ENCODE assay signal across 9 cellular contexts in genomic region chr11:60363542-60364525, GRCh38. TPM values are rescaled to one million over a fixed set of nuclear protein-coding genes. Genes with fewer than 3 reads are reported as not detected.
DNase-seq lines count a peak whose midpoint lies in the region; ATAC-seq and TF ChIP-seq lines count a peak whose summit lies in the region.
"Had no signal": no experiment of that assay in that cellular context is flagged by ENCODE, and none has a peak within 500 bp of the region (broad histone marks: within the 10 kb centered on the region; RNA-seq: fewer than 3 reads in every experiment).

No MANE protein-coding gene starts in this region.

- H3K9me2 ChIP-seq in Karpas-422 (replicated peaks; ENCODE audit: insufficient read depth, low read length): no peaks in the 10 kb centered on the region

- DNase-seq in DMS153 treated with DMSO at 0.1 percent for 48 hours (lab: John Stamatoyannopoulos, UW; ENCODE audit: unreplicated experiment) (peak; percentile 82), Karpas-422 (peak; percentile 95), RPMI8226 (peak; percentile 70), foreskin keratinocyte (peak; percentile 3 to 39), occipital lobe (lab: John Stamatoyannopoulos, UW) (peak; percentile 8), transverse colon (peak; percentile 76)

- intact Hi-C loops in transverse colon (cut with DNase I; ENCODE audit: low total_unique reads): no loop called here

- H3K4me3 ChIP-seq in Karpas-422 (ENCODE audit: low read length): no peak overlapping the region; the same call in 1 of the 2 replicates
- H3K4me3 ChIP-seq in transverse colon: no peak overlapping the region

- ATAC-seq in GM21717 (IDR thresholded peaks at IDR 0.05; ENCODE audit: unreplicated experiment): peak; percentile 42
- peak; percentile 48 for ATAC-seq in activated T-helper 17 cell treated with anti-CD3 and anti-CD28 coated beads, Interleukin-2, amount 50 U/mL, for 72 hours (replicated peaks)
- peak; percentile 68 for ATAC-seq in foreskin keratinocyte

- H3K36me3 Mint-ChIP-seq in activated T-helper 17 cell treated with anti-CD3 and anti-CD28 coated beads, Interleukin-2, amount 50 U/mL, for 72 hours (ENCODE audit: low read depth): no peaks in the 10 kb centered on the region

- no peak overlapping the region; the same call in 1 of the 2 replicates for H2AFZ ChIP-seq in Karpas-422 (ENCODE audit: low read length)

- H4K20me1 ChIP-seq in Karpas-422 (ENCODE audit: insufficient read depth, low read depth, low read length): no peaks in the 10 kb centered on the region

- WGBS in transverse colon (ENCODE audit: low coverage in 1 of 2), 2 donors: 26 to 45% methylated on average over 3 to 7 of the region's 7 CpGs

- no peak overlapping the region for H3K27ac Mint-ChIP-seq in activated T-helper 17 cell treated with anti-CD3 and anti-CD28 coated beads, Interleukin-2, amount 50 U/mL, for 72 hours

- in situ Hi-C loops in transverse colon (cut with MboI; ENCODE audit: low pct_ligation_motif_present in 1 of 4, low pct_unique_long_range_greater_than_20kb in 1 of 4, low sequenced_read_pairs in 3 of 4): loop anchor here (10.0 to 25.0 kb wide), 3 partner anchors 121 to 273 kb away; no protein-coding TSS in a partner anchor

- H3K27me3 ChIP-seq in Karpas-422 (ENCODE audit: low read length) (no peaks in the 10 kb centered on the region), foreskin keratinocyte (no peaks in the 10 kb centered on the region), transverse colon (no peaks in the 10 kb centered on the region)

- peak overlapping the region; percentile 45 for H3K4me2 ChIP-seq in Karpas-422 (ENCODE audit: low read depth, low read length, poor library complexity, severe bottlenecking)

- TF ChIP-seq CTCF in foreskin keratinocyte (conservative IDR thresholded peaks at IDR 0.05): peak; percentile 63
- peak; percentile 64 to 80 (median 72) for TF ChIP-seq CTCF in transverse colon (IDR thresholded peaks at IDR 0.05)

- H3K9me3 Mint-ChIP-seq in activated T-helper 17 cell treated with anti-CD3 and anti-CD28 coated beads, Interleukin-2, amount 50 U/mL, for 72 hours: no peaks in the 10 kb centered on the region

- H3K4me3 Mint-ChIP-seq in activated T-helper 17 cell treated with anti-CD3 and anti-CD28 coated beads, Interleukin-2, amount 50 U/mL, for 72 hours: no peak overlapping the region

- H3K27ac ChIP-seq in Karpas-422 (ENCODE audit: low read length) (peak overlapping the region; percentile 17; the same call in 1 of the 2 replicates), foreskin keratinocyte (no peak overlapping the region), transverse colon (peak overlapping the region in 1 of 4 donors; percentile 22)

- peaks cover 48% of the 10 kb centered on the region for H3K4me1 ChIP-seq in Karpas-422 (ENCODE audit: low read length)
- no peaks in the 10 kb centered on the region for H3K4me1 ChIP-seq in foreskin keratinocyte
- no peaks in the 10 kb centered on the region for H3K4me1 ChIP-seq in transverse colon

- H3K4me1 Mint-ChIP-seq in activated T-helper 17 cell treated with anti-CD3 and anti-CD28 coated beads, Interleukin-2, amount 50 U/mL, for 72 hours: no peaks in the 10 kb centered on the region

- no peak for TF ChIP-seq EP300 in transverse colon (IDR thresholded peaks at IDR 0.05; ENCODE audit: low read depth)

- peak overlapping the region; percentile 27 for H3K9ac ChIP-seq in Karpas-422 (ENCODE audit: low read length)

- TF ChIP-seq POLR2A in transverse colon (IDR thresholded peaks at IDR 0.05): no peak

- no peaks in the 10 kb centered on the region; the same call in 1 of the 2 replicates for H3K36me3 ChIP-seq in Karpas-422 (ENCODE audit: insufficient read depth, low read length)
- H3K36me3 ChIP-seq in transverse colon: no peaks in the 10 kb centered on the region

- H3K9me3 ChIP-seq in Karpas-422 (ENCODE audit: low read length): peaks cover 3% of the 10 kb centered on the region; the same call in 1 of the 2 replicates
- no peaks in the 10 kb centered on the region for H3K9me3 ChIP-seq in transverse colon

- H3K79me2 ChIP-seq in Karpas-422 (ENCODE audit: low read length): no peaks in the 10 kb centered on the region

- H3K27me3 Mint-ChIP-seq in activated T-helper 17 cell treated with anti-CD3 and anti-CD28 coated beads, Interleukin-2, amount 50 U/mL, for 72 hours: peaks cover 31% of the 10 kb centered on the region

RNA-seq across cellular contexts. Expression of gene MS4A7, which starts 14.5 kb away (rescaled TPM):
- 2.7 and 12.1 TPM in 2 replicates for total RNA-seq in Karpas-422 (2014; rRNA removed; shearing (Covaris generic); ENCODE audit: low replicate concordance)
- not detected for total RNA-seq in activated T-helper 17 cell treated with anti-CD3 and anti-CD28 coated beads, Interleukin-2, amount 50 U/mL, for 72 hours
- total RNA-seq in foreskin keratinocyte: not detected in 2 replicates
- polyA plus RNA-seq in foreskin keratinocyte: not detected in 2 replicates
- total RNA-seq in occipital lobe: 3.3 TPM
- 10 to 100 TPM in 3 of 4 donors, 1 to 10 TPM in 1; 5.6 to 43.5 (median 26.1) TPM for total RNA-seq in transverse colon

RNA-seq across cellular contexts. Expression of gene MS4A14, which starts 32.4 kb away (rescaled TPM):
- total RNA-seq in Karpas-422 (2014; rRNA removed; shearing (Covaris generic); ENCODE audit: low replicate concordance): 0.65 and 1.3 TPM in 2 replicates
- total RNA-seq in activated T-helper 17 cell treated with anti-CD3 and anti-CD28 coated beads, Interleukin-2, amount 50 U/mL, for 72 hours: not detected
- not detected in 2 replicates for total RNA-seq in foreskin keratinocyte
- polyA plus RNA-seq in foreskin keratinocyte: not detected in 2 replicates
- not detected for total RNA-seq in occipital lobe
- total RNA-seq in transverse colon: 1 to 10 TPM in 3 of 4 donors, not detected in 1; 1.2 to 3.4 (median 2.7) TPM

RNA-seq across cellular contexts. Expression of gene MS4A6E, which starts 36.8 kb away (rescaled TPM):
- not detected in 2 replicates for total RNA-seq in Karpas-422 (2014; rRNA removed; shearing (Covaris generic); ENCODE audit: low replicate concordance)
- total RNA-seq in activated T-helper 17 cell treated with anti-CD3 and anti-CD28 coated beads, Interleukin-2, amount 50 U/mL, for 72 hours: not detected
- total RNA-seq in foreskin keratinocyte (not detected in 2 replicates), occipital lobe (not detected), transverse colon (not detected)
- not detected in 2 replicates for polyA plus RNA-seq in foreskin keratinocyte
- polyA plus RNA-seq: esophagus had no signal

Comparison
In these comparisons a context has a peak if more than half of its experiments do, and no peak if none do; other contexts are left out.
1. DNase-seq: peak in every context shown above with its lines; median percentile 95 in Karpas-422; 82 in DMS153 treated with DMSO at 0.1 percent for 48 hours; 76 in transverse colon; 70 in RPMI8226; 21 in foreskin keratinocyte; 8 in occipital lobe.